ENCODE assay signal across 10 cellular contexts in the genomic region with DNA sequence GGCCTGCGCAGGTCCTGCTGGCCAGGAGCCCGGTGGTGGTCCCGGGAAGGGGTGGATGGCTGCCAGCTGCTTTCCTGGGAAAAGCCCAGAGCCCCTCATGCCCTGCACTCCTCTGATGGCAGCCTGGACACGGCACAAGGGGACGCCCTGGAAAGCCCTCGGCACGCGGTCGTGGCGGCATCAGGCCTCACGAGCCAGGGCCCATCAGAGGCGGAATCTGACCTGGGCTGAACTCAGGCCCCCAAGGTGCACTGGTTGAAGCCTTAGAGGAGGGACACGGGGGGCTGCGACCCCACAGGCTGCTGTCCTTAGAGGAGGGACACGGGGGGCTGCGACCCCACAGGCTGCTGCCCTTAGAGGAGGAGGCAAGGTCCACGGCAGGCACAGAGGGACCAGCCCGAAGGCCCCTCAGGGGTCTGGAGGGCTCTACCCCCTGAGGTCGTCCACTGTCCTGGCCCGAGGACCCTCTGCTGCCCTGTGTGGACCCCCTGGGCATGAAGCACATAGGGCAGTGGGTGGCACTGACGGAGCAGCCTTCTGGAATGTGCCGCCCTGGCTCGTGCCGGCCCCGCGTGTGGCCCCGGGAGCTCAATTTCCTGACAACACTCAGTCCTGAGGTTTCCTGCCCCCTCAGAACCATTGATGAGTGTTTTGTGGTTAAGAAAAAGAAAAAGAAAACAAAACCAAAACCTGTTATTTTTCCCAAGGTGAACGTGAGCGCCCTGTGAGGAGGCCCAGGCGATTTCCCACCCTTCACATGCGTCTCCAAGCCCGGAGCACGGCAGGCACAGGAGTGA. TPM values are rescaled to one million over a fixed set of nuclear protein-coding genes. Genes with fewer than 3 reads are reported as not detected.
DNase-seq lines count a peak whose midpoint lies in the region; ATAC-seq, FAIRE-seq and TF ChIP-seq lines count a peak whose summit lies in the region.
"Had no signal": no experiment of that assay in that cellular context is flagged by ENCODE, and none has a peak within 500 bp of the region (broad histone marks: within the 10 kb centered on the region; RNA-seq: fewer than 3 reads in every experiment).

No MANE protein-coding gene starts in this region.

- TF ChIP-seq CTCF in astrocyte (IDR thresholded peaks at IDR 0.05; ENCODE audit: insufficient read depth, low read depth, low read length) = no peak

- no peak overlapping the region for H3K4me3 Mint-ChIP-seq in astrocyte (ENCODE audit: unreplicated experiment)

- no peak overlapping the region for H3K9ac ChIP-seq in astrocyte (ENCODE audit: low read length)
- H3K9ac ChIP-seq: parathyroid adenoma had no signal

- ATAC-seq in left ventricle myocardium superior (no peak), HG03108 (IDR thresholded peaks at IDR 0.05; ENCODE audit: unreplicated experiment) (no peak)

- H3K9me3 ChIP-seq in astrocyte (ENCODE audit: insufficient read depth, low read depth, low read length) = peaks cover 6% of the 10 kb centered on the region

- H3K36me3 Mint-ChIP-seq in astrocyte (ENCODE audit: low read depth, unreplicated experiment) = no peaks in the 10 kb centered on the region

- DNase-seq in H4 (ENCODE audit: low spot score) (peak; percentile 69), UCSD-AML1 (lab: John Stamatoyannopoulos, UW; ENCODE audit: unreplicated experiment) (peak; percentile 22), astrocyte (ENCODE audit: low read depth) (peak; percentile 23), AG20443 (ENCODE audit: low spot score) (no peak), NCI-H2107 treated with DMSO at 0.1 percent for 48 hours (lab: John Stamatoyannopoulos, UW; ENCODE audit: unreplicated experiment) (no peak), left ventricle myocardium superior (no peak)
- DNase-seq in stimulated activated CD4-positive, alpha-beta T cell treated with anti-CD3 and anti-CD28 coated beads, Interleukin-2, amount 100 ng/mL, for 4 hours (ENCODE audit: low read depth) = peak; percentile 33

- H3K27ac ChIP-seq in astrocyte (ENCODE audit: low read depth, low read length) = no peak overlapping the region
- H3K27ac ChIP-seq: parathyroid adenoma had no signal

- H3K27me3 ChIP-seq in astrocyte (ENCODE audit: insufficient read depth, low read length) = peaks cover 37% of the 10 kb centered on the region

- peaks cover 19% of the 10 kb centered on the region for H3K4me1 ChIP-seq in astrocyte (ENCODE audit: insufficient read depth, low read length)
- H3K4me1 ChIP-seq: parathyroid adenoma had no signal

- peak overlapping the region; percentile 28 for H3K4me2 ChIP-seq in astrocyte (ENCODE audit: low read length)

- H3K27me3 Mint-ChIP-seq in astrocyte (ENCODE audit: low read depth, unreplicated experiment) = peaks cover 28% of the 10 kb centered on the region

- no peaks in the 10 kb centered on the region for H3K9me3 Mint-ChIP-seq in astrocyte (ENCODE audit: unreplicated experiment)

- H3K27ac Mint-ChIP-seq in astrocyte (ENCODE audit: unreplicated experiment) = no peak overlapping the region

- H3K4me1 Mint-ChIP-seq in astrocyte (ENCODE audit: low read depth, unreplicated experiment) = peaks cover 3% of the 10 kb centered on the region

- peaks cover 25% of the 10 kb centered on the region for H4K20me1 ChIP-seq in astrocyte (ENCODE audit: insufficient read depth, low read length)

- intact Hi-C loops in left ventricle myocardium superior (cut with micrococcal nuclease) = no loop called here

- H2AFZ ChIP-seq in astrocyte (ENCODE audit: low read depth, low read length) = no peak overlapping the region
- H2AFZ ChIP-seq: parathyroid adenoma had no signal

- no peaks in the 10 kb centered on the region for H3K79me2 ChIP-seq in astrocyte (ENCODE audit: insufficient read depth, low read length)
- H3K79me2 ChIP-seq: parathyroid adenoma had no signal

- FAIRE-seq in astrocyte (lab: Jason Lieb, UNC) = no peak
- FAIRE-seq: islet of Langerhans had no signal

- H3K36me3 ChIP-seq in astrocyte (ENCODE audit: insufficient read depth, low read length) = no peaks in the 10 kb centered on the region

- no peak overlapping the region for H3K4me3 ChIP-seq in astrocyte (ENCODE audit: insufficient read depth, low read depth, low read length)

RNA-seq across cellular contexts. Expression of a gene that starts 22.2 kb away (rescaled TPM):
- total RNA-seq in H4 (2014; rRNA removed; shearing (Covaris generic)) = 0.12 and 0.35 TPM in 2 replicates
- total RNA-seq in astrocyte (0.70 and 0.98 TPM in 2 replicates), left ventricle myocardium superior (0.47 TPM)

RNA-seq across cellular contexts. Expression of a gene that starts 33.0 kb away (rescaled TPM):
- total RNA-seq in H4 (2014; rRNA removed; shearing (Covaris generic)) = 31.1 and 39.9 TPM in 2 replicates
- total RNA-seq in astrocyte (12.6 and 15.0 TPM in 2 replicates), left ventricle myocardium superior (6.0 TPM)

Comparison
In these comparisons a context has a peak if more than half of its experiments do, and no peak if none do; other contexts are left out.
1. DNase-seq: peak in H4 (single experiment), UCSD-AML1 (single experiment), astrocyte (single experiment) and stimulated activated CD4-positive, alpha-beta T cell treated with anti-CD3 and anti-CD28 coated beads, Interleukin-2, amount 100 ng/mL, for 4 hours (single experiment); none in AG20443 (single experiment), NCI-H2107 treated with DMSO at 0.1 percent for 48 hours (single experiment) and left ventricle myocardium superior (single experiment).